In genomic region chr22:39983346-39983745, GRCh38 we compare ENCODE assay signal across 26 cellular contexts. TPM values are rescaled to one million over a fixed set of nuclear protein-coding genes. Genes with fewer than 3 reads are reported as not detected.
DNase-seq lines count a peak whose midpoint lies in the region; ATAC-seq and TF ChIP-seq lines count a peak whose summit lies in the region.
"Had no signal": no experiment of that assay in that cellular context is flagged by ENCODE, and none has a peak within 500 bp of the region (broad histone marks: within the 10 kb centered on the region; RNA-seq: fewer than 3 reads in every experiment).

No MANE protein-coding gene starts in this region.

- H3K79me2 ChIP-seq in neural progenitor cell (ENCODE audit: low read depth) = no peaks in the 10 kb centered on the region

- TF ChIP-seq POLR2A in ovary (IDR thresholded peaks at IDR 0.05) = no peak

- H3K27ac ChIP-seq in neural progenitor cell = no peak overlapping the region
- no peak overlapping the region for H3K27ac ChIP-seq in ovary
- H3K27ac ChIP-seq: KMS-11, PC-9, SJSA1 had no signal

- intact Hi-C loops in ovary (cut with DNase I) = no loop called here

- no peak overlapping the region for H3K4me2 ChIP-seq in neural progenitor cell
- H3K4me2 ChIP-seq: KMS-11, PC-9 had no signal

- no peak for ATAC-seq in T-helper 17 cell

- H3K27ac Mint-ChIP-seq in activated naive CD8-positive, alpha-beta T cell = peak overlapping the region; percentile 77
- H3K27ac Mint-ChIP-seq in activated naive CD8-positive, alpha-beta T cell treated with anti-CD3 and anti-CD28 coated beads for 36 hours = no peak overlapping the region
- H3K27ac Mint-ChIP-seq in T-helper 17 cell (peak overlapping the region; percentile 49), neural progenitor cell (peak overlapping the region; percentile 0)

- no peaks in the 10 kb centered on the region for H3K27me3 Mint-ChIP-seq in activated naive CD8-positive, alpha-beta T cell
- H3K27me3 Mint-ChIP-seq in activated naive CD8-positive, alpha-beta T cell treated with anti-CD3 and anti-CD28 coated beads for 36 hours = no peaks in the 10 kb centered on the region
- H3K27me3 Mint-ChIP-seq in T-helper 17 cell = peaks cover 4% of the 10 kb centered on the region
- peaks cover 14% of the 10 kb centered on the region for H3K27me3 Mint-ChIP-seq in neural progenitor cell (ENCODE audit: insufficient read depth, low read depth)

- H3K4me1 ChIP-seq in neural progenitor cell (no peaks in the 10 kb centered on the region), ovary (ENCODE audit: insufficient read depth) (no peaks in the 10 kb centered on the region)
- H3K4me1 ChIP-seq: SJSA1 had no signal

- H3F3A ChIP-seq in neural progenitor cell (ENCODE audit: low read depth) = no peaks in the 10 kb centered on the region

- H3K36me3 ChIP-seq in neural progenitor cell = no peaks in the 10 kb centered on the region
- H3K36me3 ChIP-seq in ovary = no peaks in the 10 kb centered on the region
- H3K36me3 ChIP-seq: SJSA1 had no signal

- H3K9me3 ChIP-seq in T-helper 17 cell (ENCODE audit: control insufficient read depth, low read length, poor library complexity, severe bottlenecking) (no peaks in the 10 kb centered on the region), neural progenitor cell (ENCODE audit: low read depth) (no peaks in the 10 kb centered on the region), ovary (no peaks in the 10 kb centered on the region)
- H3K9me3 ChIP-seq: SJSA1 had no signal

- no peak overlapping the region for H3K4me3 ChIP-seq in neural progenitor cell
- H3K4me3 ChIP-seq in ovary = no peak overlapping the region
- H3K4me3 ChIP-seq: PC-9, SJSA1 had no signal

- no peak overlapping the region for H3K4me3 Mint-ChIP-seq in activated naive CD8-positive, alpha-beta T cell
- no peak overlapping the region for H3K4me3 Mint-ChIP-seq in activated naive CD8-positive, alpha-beta T cell treated with anti-CD3 and anti-CD28 coated beads for 36 hours
- H3K4me3 Mint-ChIP-seq in T-helper 17 cell = peak overlapping the region; percentile 28
- no peak overlapping the region for H3K4me3 Mint-ChIP-seq in neural progenitor cell
- H3K4me3 Mint-ChIP-seq: CD8-positive, alpha-beta memory T cell had no signal

- H3K4me1 Mint-ChIP-seq in activated naive CD8-positive, alpha-beta T cell (ENCODE audit: low read depth) = peaks cover 51% of the 10 kb centered on the region
- H3K4me1 Mint-ChIP-seq in activated naive CD8-positive, alpha-beta T cell treated with anti-CD3 and anti-CD28 coated beads for 36 hours = peaks cover 41% of the 10 kb centered on the region
- H3K4me1 Mint-ChIP-seq in T-helper 17 cell (peaks cover 24% of the 10 kb centered on the region), neural progenitor cell (peaks cover 17% of the 10 kb centered on the region)
- H3K4me1 Mint-ChIP-seq: IgD-negative memory B cell had no signal

- no peaks in the 10 kb centered on the region for H4K20me1 ChIP-seq in neural progenitor cell (ENCODE audit: low read depth)

- H3K9me3 Mint-ChIP-seq in activated naive CD8-positive, alpha-beta T cell (ENCODE audit: low read depth) = peaks cover 6% of the 10 kb centered on the region
- H3K9me3 Mint-ChIP-seq in activated naive CD8-positive, alpha-beta T cell treated with anti-CD3 and anti-CD28 coated beads for 36 hours = no peaks in the 10 kb centered on the region
- H3K9me3 Mint-ChIP-seq in neural progenitor cell = no peaks in the 10 kb centered on the region
- H3K9me3 Mint-ChIP-seq: CD8-positive, alpha-beta memory T cell; IgD-negative memory B cell had no signal

- H3K27me3 ChIP-seq in neural progenitor cell (peaks cover 6% of the 10 kb centered on the region), ovary (no peaks in the 10 kb centered on the region)
- H3K27me3 ChIP-seq: SJSA1 had no signal

- H3K9ac ChIP-seq in neural progenitor cell = no peak overlapping the region
- H3K9ac ChIP-seq: KMS-11 had no signal

- peaks cover 2% of the 10 kb centered on the region for H3K36me3 Mint-ChIP-seq in activated naive CD8-positive, alpha-beta T cell
- peaks cover 5% of the 10 kb centered on the region for H3K36me3 Mint-ChIP-seq in activated naive CD8-positive, alpha-beta T cell treated with anti-CD3 and anti-CD28 coated beads for 36 hours
- H3K36me3 Mint-ChIP-seq in T-helper 17 cell (ENCODE audit: low read depth) = peaks cover 3% of the 10 kb centered on the region
- no peaks in the 10 kb centered on the region for H3K36me3 Mint-ChIP-seq in neural progenitor cell
- H3K36me3 Mint-ChIP-seq: CD8-positive, alpha-beta memory T cell had no signal

- no peak for TF ChIP-seq CTCF in neural progenitor cell (IDR thresholded peaks at IDR 0.05)
- TF ChIP-seq CTCF in ovary (IDR thresholded peaks at IDR 0.05) = no peak

- DNase-seq in activated naive CD8-positive, alpha-beta T cell treated with anti-CD3 and anti-CD28 coated beads for 36 hours = no peak
- DNase-seq in T-helper 17 cell = no peak
- no peak for DNase-seq in neural progenitor cell (ENCODE audit: low spot score)
- no peak for DNase-seq in ovary
- no peak for DNase-seq in stimulated activated naive CD4-positive, alpha-beta T cell (lab: John Stamatoyannopoulos, UW)
- DNase-seq in superior temporal gyrus (ENCODE audit: extremely low spot score) = no peak
- DNase-seq: C1 segment of cervical spinal cord; Calu3; CD8-positive, alpha-beta memory T cell; DMS79 treated with DMSO at 0.1 percent for 48 hours; GF-D8; MM.1S; NCI-H2029 treated with DMSO at 0.1 percent for 48 hours; NCI-H446 treated with DMSO at 0.1 percent for 48 hours; NCI-H526; NCI-H82; NK-92 treated with Interleukin-12 subunit alpha and Interleukin-12 subunit beta, amount 100 ng/mL, for 24 hours; PC-9; Right ventricle myocardium superior had no signal

- no peak for TF ChIP-seq EP300 in ovary (IDR thresholded peaks at IDR 0.05)

- 79 to 88% (median 87%) methylated on average over 4 of the region's 4 CpGs for WGBS in ovary, 3 donors

- no peak overlapping the region for H2AFZ ChIP-seq in neural progenitor cell (replicated peaks)
- H2AFZ ChIP-seq: PC-9 had no signal

RNA-seq across cellular contexts. Expression of gene FAM83F, which starts 11.4 kb away (rescaled TPM):
- 1 to 10 TPM; 3.4 to 3.6 TPM for total RNA-seq in activated naive CD8-positive, alpha-beta T cell treated with anti-CD3 and anti-CD28 coated beads for 36 hours
- 1 to 10 TPM; 1.6 to 2.1 TPM for total RNA-seq in T-helper 17 cell
- total RNA-seq in neural progenitor cell (ENCODE audit: low replicate concordance) = 0.09 and 0.56 TPM in 2 replicates
- 1 to 10 TPM in 4 of 7 donors, under 1 TPM in 3; 0.20 to 3.4 (median 1.7) TPM for total RNA-seq in ovary
- polyA plus RNA-seq in ovary = under 1 TPM; 0.12 to 0.51 TPM
- total RNA-seq: A673, RPMI7951, SJSA1 had no signal
- polyA plus RNA-seq: IgD-negative memory B cell had no signal

RNA-seq across cellular contexts. Expression of gene TMA7B, which starts 23.1 kb away (rescaled TPM):
- total RNA-seq in activated naive CD8-positive, alpha-beta T cell treated with anti-CD3 and anti-CD28 coated beads for 36 hours = 1 to 10 TPM; 1.0 to 1.3 TPM
- 10 to 100 TPM in 1 of 2 donors, 1 to 10 TPM in 1; 7.2 to 22.5 TPM for total RNA-seq in T-helper 17 cell
- not detected in 2 replicates for total RNA-seq in neural progenitor cell (ENCODE audit: low replicate concordance)
- total RNA-seq in ovary = not detected
- not detected for polyA plus RNA-seq in ovary
- total RNA-seq: A673, Calu3, H1, PC-9, Right ventricle myocardium superior, SJSA1 had no signal
- polyA plus RNA-seq: H1 had no signal
